1 cellular context compared by ENCODE assay signal in genomic region chr21:42860345-42860744, GRCh38.
TF ChIP-seq lines count a peak whose summit lies in the region.

No MANE protein-coding gene starts in this region.

TF ChIP-seq in H1, 55 proteins besides CTCF, POLR2A, EP300 and RAD21:
- TF ChIP-seq POU5F1 (IDR thresholded peaks at IDR 0.05; ENCODE audit: low read depth, low read length): no peak
- TF ChIP-seq NRF1 (IDR thresholded peaks at IDR 0.05; ENCODE audit: low read depth, low read length): no peak
- no peak for TF ChIP-seq SIX5 (IDR thresholded peaks at IDR 0.05; ENCODE audit: low read depth, low read length)
- TF ChIP-seq MAX (IDR thresholded peaks at IDR 0.05): no peak
- no peak for TF ChIP-seq SIN3A (conservative IDR thresholded peaks at IDR 0.05 in 1 of 2, IDR thresholded peaks at IDR 0.05 in 1 of 2; ENCODE audit: low read depth in 1 of 2, low read length in 2 of 2)
- no peak for TF ChIP-seq SAP30 (IDR thresholded peaks at IDR 0.05; ENCODE audit: insufficient read depth, insufficient replicate concordance, low read length)
- no peak for TF ChIP-seq RFX5 (IDR thresholded peaks at IDR 0.05; ENCODE audit: borderline replicate concordance, low read depth, low read length)
- no peak for TF ChIP-seq FOSL1 (IDR thresholded peaks at IDR 0.05; ENCODE audit: insufficient read depth, low read depth, low read length)
